10 cellular contexts compared by ENCODE assay signal in the genomic region with DNA sequence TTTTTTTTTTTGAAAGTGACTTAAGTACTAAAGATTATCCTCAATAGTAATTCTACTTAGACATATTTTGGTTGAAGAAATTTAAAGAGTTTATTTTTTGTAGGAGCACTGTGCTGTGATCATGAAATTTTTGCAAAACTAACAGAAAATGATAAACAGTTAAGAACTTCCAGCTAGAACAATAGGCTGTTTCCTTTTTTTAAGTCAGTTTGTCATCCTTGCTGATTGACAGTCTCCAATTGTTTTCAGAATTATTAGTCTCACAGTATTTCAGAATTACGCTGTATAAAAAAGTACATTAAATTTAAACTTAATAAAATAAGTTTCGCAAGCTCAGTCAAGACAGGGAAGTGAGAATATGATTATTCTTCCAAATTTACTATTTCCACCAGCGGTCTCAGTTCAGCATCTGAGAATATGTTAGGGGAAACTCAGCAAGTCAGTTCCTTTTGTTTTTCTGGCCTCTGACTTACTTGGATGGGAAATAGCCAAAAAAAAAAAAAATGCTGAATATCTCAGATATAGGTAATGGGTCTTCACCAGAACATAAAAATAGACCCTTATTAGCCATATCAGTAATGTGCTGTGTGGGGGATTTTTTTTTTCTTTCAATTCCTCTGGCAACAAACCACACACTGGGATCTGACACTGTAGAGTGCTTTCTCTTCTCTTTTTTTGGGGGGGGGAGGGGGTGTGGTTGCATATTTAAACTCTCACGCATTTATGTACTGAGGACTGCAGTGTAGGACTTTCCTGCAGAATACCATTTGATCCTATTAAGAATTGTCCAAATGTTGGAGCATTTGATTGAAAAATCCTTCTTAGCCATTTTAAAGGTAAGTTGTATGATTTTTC. TPM values are rescaled to one million over a fixed set of nuclear protein-coding genes. Genes with fewer than 3 reads are reported as not detected.
DNase-seq lines count a peak whose midpoint lies in the region; ATAC-seq, FAIRE-seq and TF ChIP-seq lines count a peak whose summit lies in the region.
"Had no signal": no experiment of that assay in that cellular context is flagged by ENCODE, and none has a peak within 500 bp of the region (broad histone marks: within the 10 kb centered on the region; RNA-seq: fewer than 3 reads in every experiment).

A gene (plus strand): TSS at position 732 of the 855 bp plus-strand sequence. CDS start 8,099 bp downstream, outside the sequence.

- H3K4me3 ChIP-seq in right atrium auricular region = peak within 1 kb of the TSS; percentile 31 to 34
- no peak within 1 kb of the TSS for H3K4me3 ChIP-seq in thymus (ENCODE audit: low read length)
- no peak within 1 kb of the TSS for H3K4me3 ChIP-seq in A673 (ENCODE audit: low read depth, low read length, poor library complexity, severe bottlenecking)
- H3K4me3 ChIP-seq: SK-N-MC had no signal

- no peaks in the 10 kb centered on the region for H3K27me3 Mint-ChIP-seq in activated naive CD8-positive, alpha-beta T cell treated with anti-CD3 and anti-CD28 coated beads, Interleukin-2, amount 50 U/mL, for 24 hours

- H3K9me3 Mint-ChIP-seq in activated naive CD8-positive, alpha-beta T cell treated with anti-CD3 and anti-CD28 coated beads, Interleukin-2, amount 50 U/mL, for 24 hours = peaks cover 3% of the 10 kb centered on the region

- H3K36me3 ChIP-seq in right atrium auricular region = no peaks in the 10 kb centered on the region
- no peaks in the 10 kb centered on the region for H3K36me3 ChIP-seq in thymus (ENCODE audit: control insufficient read depth, insufficient read depth)
- no peaks in the 10 kb centered on the region for H3K36me3 ChIP-seq in A673 (ENCODE audit: insufficient read depth, low read length, poor library complexity, severe bottlenecking)

- ATAC-seq in GM21619 (IDR thresholded peaks at IDR 0.05; ENCODE audit: unreplicated experiment) = peak; percentile 65
- ATAC-seq in activated naive CD8-positive, alpha-beta T cell treated with anti-CD3 and anti-CD28 coated beads, Interleukin-2, amount 50 U/mL, for 24 hours = no peak

- H3K9me3 ChIP-seq in right atrium auricular region (no peaks in the 10 kb centered on the region), thymus (ENCODE audit: control insufficient read depth) (no peaks in the 10 kb centered on the region), A673 (ENCODE audit: low read depth, low read length, poor library complexity, severe bottlenecking) (no peaks in the 10 kb centered on the region)

- H3K27me3 ChIP-seq in right atrium auricular region (no peaks in the 10 kb centered on the region), thymus (ENCODE audit: control insufficient read depth, insufficient read depth) (no peaks in the 10 kb centered on the region), A673 (replicated peaks; ENCODE audit: insufficient read depth, low read depth, low read length, poor library complexity) (no peaks in the 10 kb centered on the region)

- TF ChIP-seq CTCF in right atrium auricular region (IDR thresholded peaks at IDR 0.05) (no peak), A673 (conservative IDR thresholded peaks at IDR 0.05; ENCODE audit: low read depth, low read length) (no peak), D721Med (IDR thresholded peaks at IDR 0.05; ENCODE audit: insufficient read depth, missing control alignments) (no peak)

- BruUV-seq in A673 (replicated peaks; lab: Mats Ljungman, UMichigan) = no TSS peak

- no peaks in the 10 kb centered on the region for H3K36me3 Mint-ChIP-seq in activated naive CD8-positive, alpha-beta T cell treated with anti-CD3 and anti-CD28 coated beads, Interleukin-2, amount 50 U/mL, for 24 hours (ENCODE audit: low read depth)

- 94% methylated on average over 4 of the region's 4 CpGs for WGBS in thymus

- H3K4me1 ChIP-seq in right atrium auricular region (peaks cover 0 to 60% of the 10 kb centered on the region in 2 donors), thymus (ENCODE audit: control insufficient read depth, insufficient read depth, low read length) (no peaks in the 10 kb centered on the region), A673 (ENCODE audit: insufficient read depth, low read length, poor library complexity, severe bottlenecking) (peaks cover 31% of the 10 kb centered on the region)

- POLR2A ChIA-PET in A673 (lab: Charles Lee; ENCODE audit: low non-redundant PET) = no interaction called here

- H3K4me3 Mint-ChIP-seq in activated naive CD8-positive, alpha-beta T cell treated with anti-CD3 and anti-CD28 coated beads, Interleukin-2, amount 50 U/mL, for 24 hours = no peak within 1 kb of the TSS

- no peak within 1 kb of the TSS for H3K27ac Mint-ChIP-seq in activated naive CD8-positive, alpha-beta T cell treated with anti-CD3 and anti-CD28 coated beads, Interleukin-2, amount 50 U/mL, for 24 hours

- peak; percentile 92 to 100 for DNase-seq in NOMO-1 (lab: John Stamatoyannopoulos, UW; ENCODE audit: unreplicated experiment in 2 of 2)
- no peak for DNase-seq in right atrium auricular region (ENCODE audit: low spot score)
- no peak for DNase-seq in activated naive CD8-positive, alpha-beta T cell treated with anti-CD3 and anti-CD28 coated beads, Interleukin-2, amount 50 U/mL, for 24 hours
- no peak for DNase-seq in A673 (ENCODE audit: low spot score)
- DNase-seq in activated effector memory CD4-positive, alpha-beta T cell treated with Interleukin-2 at 50 U/mL for 16 hours = no peak
- no peak for DNase-seq in D721Med (ENCODE audit: insufficient read length, low spot score)
- DNase-seq: stimulated activated CD4-positive, alpha-beta T cell treated with anti-CD3 and anti-CD28 coated beads, Interleukin-4, amount 100 ng/mL, for 1 hour had no signal

- no peaks in the 10 kb centered on the region for H3K4me1 Mint-ChIP-seq in activated naive CD8-positive, alpha-beta T cell treated with anti-CD3 and anti-CD28 coated beads, Interleukin-2, amount 50 U/mL, for 24 hours

- FAIRE-seq in D721Med (lab: Jason Lieb, UNC) = no peak

- CTCF ChIA-PET in A673 (lab: Charles Lee) = no interaction called here

- H3K27ac ChIP-seq in right atrium auricular region (peak within 1 kb of the TSS; percentile 58 to 84), thymus (ENCODE audit: low read depth) (no peak within 1 kb of the TSS), A673 (ENCODE audit: low read depth, low read length, poor library complexity, severe bottlenecking) (no peak within 1 kb of the TSS)
- H3K27ac ChIP-seq: SK-N-MC had no signal

- intact Hi-C loops in A673 (cut with micrococcal nuclease; ENCODE audit: unreplicated experiment) = no loop called here

RNA-seq across cellular contexts. Expression of the gene that starts here (rescaled TPM):
- total RNA-seq in right atrium auricular region (1,000 to 10,000 TPM in 1 of 2 donors, 100 to 1,000 TPM in 1; 421 to 1,029 TPM), A673 (2021) (0.39 and 0.83 TPM in 2 replicates)
- 30.9 TPM for polyA plus RNA-seq in thymus

Comparison
In these comparisons a context has a peak if more than half of its experiments do, and no peak if none do; other contexts are left out.
1. RNA of the gene that starts here (total RNA-seq): 421 to 1,029 TPM in right atrium auricular region; 0.39 to 0.83 TPM in A673; every median in the first group is over 100 times any median in the second.
2. DNase-seq: peak in NOMO-1 (2 of 2); none in right atrium auricular region (single experiment), activated naive CD8-positive, alpha-beta T cell treated with anti-CD3 and anti-CD28 coated beads, Interleukin-2, amount 50 U/mL, for 24 hours (single experiment), A673 (single experiment), activated effector memory CD4-positive, alpha-beta T cell treated with Interleukin-2 at 50 U/mL for 16 hours (single experiment) and D721Med (single experiment).
3. H3K27ac ChIP-seq: peak in right atrium auricular region (2 of 2); none in thymus (single experiment) and A673 (single experiment).
4. H3K4me3 ChIP-seq: peak in right atrium auricular region (2 of 2); none in thymus (single experiment) and A673 (single experiment).